In the genomic region with DNA sequence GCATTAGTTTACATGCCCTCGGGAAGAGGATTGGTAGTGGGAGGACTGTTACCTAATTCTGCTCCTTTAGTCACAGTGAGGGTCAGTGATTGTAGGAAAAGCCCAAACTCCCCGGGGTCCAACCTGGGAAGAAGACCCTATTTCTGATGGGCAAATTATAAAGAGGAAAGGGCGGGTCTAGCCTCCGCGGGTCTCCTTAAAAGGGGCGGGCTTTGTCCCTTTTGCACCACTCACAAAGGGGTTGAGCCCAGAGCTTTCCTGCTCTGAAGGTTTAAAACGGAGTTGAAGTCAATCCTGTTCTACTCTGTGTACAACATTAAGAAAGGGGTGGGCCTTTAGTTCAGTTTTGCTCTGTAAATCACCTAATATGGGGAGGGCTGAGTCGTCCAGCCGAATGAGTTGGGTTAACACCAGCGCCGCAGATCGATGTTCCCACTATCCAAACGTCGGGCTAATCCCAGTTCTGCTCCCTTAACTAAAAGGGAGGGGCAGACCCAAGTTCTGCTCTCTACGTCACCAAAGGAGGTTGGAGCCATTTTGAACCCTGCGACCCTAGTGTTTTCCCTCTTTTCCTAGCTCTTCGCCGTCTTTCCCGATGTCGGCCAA, we compare ENCODE assay signal across 1 cellular context.
TF ChIP-seq lines count a peak whose summit lies in the region.

No MANE protein-coding gene starts in this region.

TF ChIP-seq in GM12878, 131 proteins besides CTCF, POLR2A, EP300 and RAD21 (continued from another document):
- peak; percentile 46; the same call in 1 of the 2 replicates for TF ChIP-seq TAF1 (IDR thresholded peaks at IDR 0.05; ENCODE audit: borderline replicate concordance, low read depth, low read length)
- TF ChIP-seq MTA2 (IDR thresholded peaks at IDR 0.05; ENCODE audit: low read depth) = peak; percentile 36; the same call in 1 of the 2 replicates
- TF ChIP-seq CEBPB (IDR thresholded peaks at IDR 0.05; ENCODE audit: borderline replicate concordance in 1 of 2, low read depth in 2 of 2, low read length in 2 of 2) = no peak
- no peak for TF ChIP-seq FOS (IDR thresholded peaks at IDR 0.05; ENCODE audit: borderline replicate concordance, extremely low read depth, insufficient read length)
- no peak for TF ChIP-seq NR2C2 (IDR thresholded peaks at IDR 0.05; ENCODE audit: borderline replicate concordance, control insufficient read depth, insufficient read length, low read depth)
- no peak for TF ChIP-seq SP1 (IDR thresholded peaks at IDR 0.05; ENCODE audit: low read depth, low read length)
TF ChIP-seq in GM12878: peak in this region for 26.
